In genomic region chr3:54573922-54574321, GRCh38 we compare ENCODE assay signal across 2 cellular contexts.
TF ChIP-seq lines count a peak whose summit lies in the region.

No MANE protein-coding gene starts in this region.

TF ChIP-seq in GM23338, 12 proteins besides CTCF, POLR2A, EP300 and RAD21 (continued from another document):
- no peak for TF ChIP-seq NANOG (IDR thresholded peaks at IDR 0.05; ENCODE audit: borderline replicate concordance)
- TF ChIP-seq EZH2 (IDR thresholded peaks at IDR 0.05; ENCODE audit: low read depth, unreplicated experiment) = no peak
- no peak for TF ChIP-seq ZNF462 (CRISPR knock-in tag; IDR thresholded peaks at IDR 0.05)
- TF ChIP-seq POLR2AphosphoS5 (IDR thresholded peaks at IDR 0.05; ENCODE audit: low read depth) = no peak
- TF ChIP-seq REST (IDR thresholded peaks at IDR 0.05; ENCODE audit: unreplicated experiment) = no peak
- no peak for TF ChIP-seq STAT1 (IDR thresholded peaks at IDR 0.05; ENCODE audit: unreplicated experiment)
- no peak for TF ChIP-seq ETS1 (IDR thresholded peaks at IDR 0.05)
- TF ChIP-seq ZNF114 (CRISPR knock-in tag; IDR thresholded peaks at IDR 0.05) = no peak

TF ChIP-seq in H1, 55 proteins besides CTCF, POLR2A, EP300 and RAD21 (continued from another document):
- TF ChIP-seq MAFK (IDR thresholded peaks at IDR 0.05; ENCODE audit: low read depth, low read length) (no peak), JUN (IDR thresholded peaks at IDR 0.05; ENCODE audit: low read depth, low read length) (no peak), GTF2F1 (IDR thresholded peaks at IDR 0.05; ENCODE audit: borderline replicate concordance, low read depth, low read length) (no peak), SAP30 (IDR thresholded peaks at IDR 0.05; ENCODE audit: insufficient read depth, insufficient replicate concordance, low read length) (no peak), RFX5 (IDR thresholded peaks at IDR 0.05; ENCODE audit: borderline replicate concordance, low read depth, low read length) (no peak), KDM5A (IDR thresholded peaks at IDR 0.05; ENCODE audit: low read length) (no peak), EZH2 (IDR thresholded peaks at IDR 0.05; ENCODE audit: low read depth, low read length, severe bottlenecking) (no peak), E2F6 (IDR thresholded peaks at IDR 0.05) (no peak), POU5F1 (IDR thresholded peaks at IDR 0.05; ENCODE audit: low read depth, low read length) (no peak), SRF (IDR thresholded peaks at IDR 0.05; ENCODE audit: low read depth, low read length) (no peak), TCF12 (IDR thresholded peaks at IDR 0.05; ENCODE audit: low read depth, low read length) (no peak), YY1 (IDR thresholded peaks at IDR 0.05; ENCODE audit: low read depth, low read length) (no peak), ASH2L (IDR thresholded peaks at IDR 0.05; ENCODE audit: low read length) (no peak), SIRT6 (IDR thresholded peaks at IDR 0.05; ENCODE audit: low read length) (no peak), FOSL1 (IDR thresholded peaks at IDR 0.05; ENCODE audit: insufficient read depth, low read depth, low read length) (no peak)
